35 cellular contexts compared by ENCODE assay signal in the genomic region with DNA sequence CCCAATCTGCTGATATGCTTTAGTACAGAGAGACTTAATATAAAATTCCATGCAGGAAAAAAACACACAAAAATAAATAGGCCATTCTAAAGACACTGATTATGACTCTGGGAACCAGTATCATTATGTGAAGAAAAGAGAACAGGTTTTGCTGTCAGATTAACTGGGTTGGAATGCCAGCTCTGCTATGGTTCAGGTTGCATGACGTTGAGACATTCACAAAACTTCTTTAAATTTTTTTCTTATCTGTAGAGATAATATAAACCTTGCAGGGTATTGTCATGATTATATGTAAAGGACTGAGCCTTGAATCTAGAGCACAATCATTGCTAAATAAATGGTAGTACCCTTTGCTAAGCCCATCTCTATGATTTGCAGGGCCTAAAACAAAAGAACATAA.
"Had no signal": no experiment of that assay in that cellular context is flagged by ENCODE, and none has a peak within 500 bp of the region (broad histone marks: within the 10 kb centered on the region; RNA-seq: fewer than 3 reads in every experiment).

No MANE protein-coding gene starts in this region.

- H3K4me3 ChIP-seq: MG63 had no signal

- H3K36me3 ChIP-seq: MG63 had no signal

- DNase-seq: Karpas-422, Kasumi-1, MG63, MM.1S, MV-4-11, NCI-H1048, NCI-H1092, NCI-H1092 treated with DMSO at 0.1 percent for 48 hours, NCI-H1105, NCI-H1105 treated with DMSO at 0.1 percent for 48 hours, NCI-H1417, NCI-H1417 treated with DMSO at 0.1 percent for 48 hours, NCI-H1436, NCI-H1436 treated with DMSO at 0.1 percent for 48 hours, NCI-H146, NCI-H1694, NCI-H1694 treated with DMSO at 0.1 percent for 48 hours, NCI-H187, NCI-H187 treated with DMSO at 0.1 percent for 48 hours, NCI-H1930, NCI-H2029, NCI-H2029 treated with DMSO at 0.1 percent for 48 hours, NCI-H2081, NCI-H2081 treated with DMSO at 0.1 percent for 48 hours, NCI-H2107, NCI-H2171, NCI-H2171 treated with DMSO at 0.1 percent for 48 hours, NCI-H2227 treated with DMSO at 0.1 percent for 48 hours, NCI-H345, NCI-H446, NCI-H446 treated with DMSO at 0.1 percent for 48 hours, NCI-H510A, NCI-H510A treated with DMSO at 0.1 percent for 48 hours, NCI-H524, NCI-H524 treated with DMSO at 0.1 percent for 48 hours had no signal

- H3K27me3 ChIP-seq: MG63 had no signal

- H3K9me3 ChIP-seq: MG63 had no signal
